9 cellular contexts compared by ENCODE assay signal in genomic region chr7:20647908-20648776, GRCh38. TPM values are rescaled to one million over a fixed set of nuclear protein-coding genes. Genes with fewer than 3 reads are reported as not detected.
DNase-seq lines count a peak whose midpoint lies in the region; ATAC-seq, FAIRE-seq and TF ChIP-seq lines count a peak whose summit lies in the region.
"Had no signal": no experiment of that assay in that cellular context is flagged by ENCODE, and none has a peak within 500 bp of the region (broad histone marks: within the 10 kb centered on the region; RNA-seq: fewer than 3 reads in every experiment).

No MANE protein-coding gene starts in this region.

- peak; percentile 25 for TF ChIP-seq CTCF in kidney (IDR thresholded peaks at IDR 0.05; ENCODE audit: borderline replicate concordance, extremely low read depth, insufficient read depth)

- ATAC-seq in HG03354 (IDR thresholded peaks at IDR 0.05; ENCODE audit: poor library complexity, severe bottlenecking, unreplicated experiment), result peak; percentile 75
- ATAC-seq in GM21825 (IDR thresholded peaks at IDR 0.05; ENCODE audit: unreplicated experiment), result no peak

- DNase-seq in NCI-H146 (lab: John Stamatoyannopoulos, UW) (peak; percentile 31), NCI-H146 treated with DMSO at 0.1 percent for 48 hours (lab: John Stamatoyannopoulos, UW; ENCODE audit: unreplicated experiment) (no peak), SHP77 treated with DMSO at 0.1 percent for 48 hours (lab: John Stamatoyannopoulos, UW) (peak; percentile 37), kidney (no peak), NCI-H1694 treated with DMSO at 0.1 percent for 48 hours (lab: John Stamatoyannopoulos, UW) (no peak), CD1c-positive myeloid dendritic cell (ENCODE audit: extremely low spot score) (no peak)

- no peaks in the 10 kb centered on the region for H3K9me3 ChIP-seq in kidney (ENCODE audit: control insufficient read depth in 1 of 2, low read length in 2 of 2)

- no peak overlapping the region for H3K4me3 ChIP-seq in kidney (ENCODE audit: low read length in 2 of 2)

- intact Hi-C loops in kidney (cut with DNase I), result no loop called here

- H3K9ac ChIP-seq in kidney (ENCODE audit: low read length in 2 of 2), result no peak overlapping the region

- no peaks in the 10 kb centered on the region for H3K4me1 ChIP-seq in kidney (ENCODE audit: control insufficient read depth in 1 of 2, insufficient read depth in 1 of 2, low read depth in 1 of 2, low read length in 2 of 2)

- H3K27ac ChIP-seq in kidney (ENCODE audit: low read depth in 2 of 2, low read length in 2 of 2), result no peak overlapping the region

- FAIRE-seq in kidney (lab: Jason Lieb, UNC), result no peak

- no peaks in the 10 kb centered on the region for H3K36me3 ChIP-seq in kidney (ENCODE audit: control insufficient read depth in 1 of 2, insufficient read depth in 2 of 2, low read length in 2 of 2)

RNA-seq across cellular contexts. Expression of gene ABCB5, which starts 32.7 kb away (rescaled TPM):
- 0.13 TPM for total RNA-seq in kidney
- not detected for polyA plus RNA-seq in kidney (ENCODE audit: insufficient read depth, low read depth, low replicate concordance)
- polyA plus RNA-seq: BJ had no signal

Comparison
In these comparisons a context has a peak if more than half of its experiments do, and no peak if none do; other contexts are left out.
1. DNase-seq: peak in NCI-H146 (single experiment) and SHP77 treated with DMSO at 0.1 percent for 48 hours (single experiment); none in NCI-H146 treated with DMSO at 0.1 percent for 48 hours (single experiment), kidney (single experiment), NCI-H1694 treated with DMSO at 0.1 percent for 48 hours (single experiment) and CD1c-positive myeloid dendritic cell (single experiment).